ENCODE assay signal across 13 cellular contexts in the genomic region with DNA sequence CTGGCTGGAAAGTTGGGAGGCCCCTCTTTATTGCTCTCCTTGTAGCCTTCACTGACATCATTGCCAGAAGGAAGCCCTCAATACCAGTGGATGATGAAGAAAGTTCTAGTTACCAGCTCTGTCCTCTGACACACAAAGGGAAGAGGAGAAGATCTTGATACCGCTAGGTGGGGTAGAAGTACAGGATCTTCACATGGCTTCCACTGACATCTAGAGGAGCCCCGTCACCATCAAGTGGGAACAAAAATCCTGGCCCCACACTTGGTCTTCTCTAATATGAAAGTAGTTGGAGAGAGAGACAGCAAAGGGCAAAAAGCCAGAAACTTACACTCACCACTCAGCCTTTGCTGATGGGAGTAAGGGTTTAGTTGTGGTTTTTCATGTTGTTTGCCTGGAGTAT. TPM values are rescaled to one million over a fixed set of nuclear protein-coding genes. Genes with fewer than 3 reads are reported as not detected.
DNase-seq lines count a peak whose midpoint lies in the region; ATAC-seq and TF ChIP-seq lines count a peak whose summit lies in the region.
"Had no signal": no experiment of that assay in that cellular context is flagged by ENCODE, and none has a peak within 500 bp of the region (broad histone marks: within the 10 kb centered on the region; RNA-seq: fewer than 3 reads in every experiment).

No MANE protein-coding gene starts in this region.

- CTCF ChIA-PET in Caco-2 (lab: Charles Lee): interaction anchor here (0.6 kb wide), 2 partner anchors 314 to 1218 kb away, joined by 3 to 4 read pairs; no protein-coding TSS in a partner anchor
- CTCF ChIA-PET in HEK293T (lab: Yijun Ruan, JAX): no interaction called here

- ATAC-seq in HG02678 (IDR thresholded peaks at IDR 0.05; ENCODE audit: unreplicated experiment): no peak
- ATAC-seq in stimulated activated memory B cell treated with anti-CD40 and anti-IgM and Interleukin-4, amounts not matched to agents 10 μg/mL and 1 μg/mL and 100 μg/mL, for 72 hours: no peak
- ATAC-seq: naive thymus-derived CD8-positive, alpha-beta T cell had no signal

- DNase-seq in Caco-2 (peak in 1 of 2 experiments; percentile 28), HEK293T (ENCODE audit: extremely low spot score) (peak; percentile 9), SW480 (ENCODE audit: low spot score) (peak; percentile 14), iPS DF 6.9 (ENCODE audit: low read depth, low spot score) (peak; percentile 25), dedifferentiated amniotic fluid mesenchymal stem cell (ENCODE audit: extremely low spot score) (no peak), HAP-1 (ENCODE audit: low spot score in 2 of 2) (no peak)
- DNase-seq: activated CD4-positive, alpha-beta memory T cell treated with anti-CD3 and anti-CD28 coated beads for 36 hours; anterior cingulate cortex; DMS79; naive thymus-derived CD8-positive, alpha-beta T cell; Peyer's patch had no signal

- no peak overlapping the region for H3K4me3 ChIP-seq in Caco-2 (ENCODE audit: low read depth, low read length)
- no peak overlapping the region for H3K4me3 ChIP-seq in iPS DF 6.9 (ENCODE audit: low read length)
- no peak overlapping the region for H3K4me3 ChIP-seq in HAP-1
- H3K4me3 ChIP-seq: Peyer's patch had no signal

- POLR2A ChIA-PET in Caco-2 (lab: Charles Lee): no interaction called here
- POLR2A ChIA-PET in HEK293T (lab: Yijun Ruan, JAX): no interaction called here

- intact Hi-C loops in Caco-2 (cut with micrococcal nuclease; ENCODE audit: unreplicated experiment): loop anchor here (2.0 kb wide), 1 partner anchor 1218 kb away; no protein-coding TSS in a partner anchor

- no peaks in the 10 kb centered on the region for H3K4me1 ChIP-seq in Caco-2
- H3K4me1 ChIP-seq in iPS DF 6.9 (ENCODE audit: control insufficient read depth, insufficient read depth, low read length): peaks cover 1% of the 10 kb centered on the region; the same call in 1 of the 2 replicates
- H3K4me1 ChIP-seq in HAP-1: no peaks in the 10 kb centered on the region
- H3K4me1 ChIP-seq: Peyer's patch had no signal

- in situ Hi-C loops in HAP-1 (cut with MboI; ENCODE audit: low sequenced_read_pairs): no loop called here

- WGBS in iPS DF 6.9 (ENCODE audit: insufficient coverage, insufficient read length): no CpG with 5 or more reads among the region's 2 CpGs

- H3K9me3 ChIP-seq in Caco-2 (no peaks in the 10 kb centered on the region), iPS DF 6.9 (ENCODE audit: control insufficient read depth, insufficient read depth, low read length) (no peaks in the 10 kb centered on the region), HAP-1 (no peaks in the 10 kb centered on the region)
- H3K9me3 ChIP-seq: Peyer's patch had no signal

- H3K36me3 ChIP-seq in Caco-2 (ENCODE audit: control insufficient read depth, insufficient read depth, low read length) (no peaks in the 10 kb centered on the region), iPS DF 6.9 (ENCODE audit: control insufficient read depth, insufficient read depth, low read length) (no peaks in the 10 kb centered on the region), HAP-1 (replicated peaks) (no peaks in the 10 kb centered on the region)
- H3K36me3 ChIP-seq: Peyer's patch had no signal

- H3K27ac Mint-ChIP-seq in Caco-2 (ENCODE audit: unreplicated experiment): no peak overlapping the region
- no peak overlapping the region for H3K27ac Mint-ChIP-seq in stimulated activated memory B cell treated with anti-CD40 and anti-IgM and Interleukin-4, amounts not matched to agents 10 μg/mL and 1 μg/mL and 100 μg/mL, for 72 hours
- H3K27ac Mint-ChIP-seq: activated CD4-positive, alpha-beta memory T cell treated with anti-CD3 and anti-CD28 coated beads for 36 hours; naive thymus-derived CD8-positive, alpha-beta T cell had no signal

- no peak overlapping the region for H3K27ac ChIP-seq in iPS DF 6.9 (ENCODE audit: low read length)
- H3K27ac ChIP-seq: Peyer's patch had no signal

- peak; percentile 40 to 52 for TF ChIP-seq CTCF in Caco-2 (IDR thresholded peaks at IDR 0.05; ENCODE audit: insufficient read depth in 1 of 2, low read depth in 1 of 2, low read length in 1 of 2, severe bottlenecking in 1 of 2, unreplicated experiment in 1 of 2)

- no peak overlapping the region for H3K4me3 Mint-ChIP-seq in Caco-2 (ENCODE audit: unreplicated experiment)
- no peak overlapping the region for H3K4me3 Mint-ChIP-seq in stimulated activated memory B cell treated with anti-CD40 and anti-IgM and Interleukin-4, amounts not matched to agents 10 μg/mL and 1 μg/mL and 100 μg/mL, for 72 hours
- H3K4me3 Mint-ChIP-seq: activated CD4-positive, alpha-beta memory T cell treated with anti-CD3 and anti-CD28 coated beads for 36 hours; naive thymus-derived CD8-positive, alpha-beta T cell had no signal

- H3K27me3 Mint-ChIP-seq in Caco-2 (ENCODE audit: insufficient read depth, unreplicated experiment): no peaks in the 10 kb centered on the region
- H3K27me3 Mint-ChIP-seq in stimulated activated memory B cell treated with anti-CD40 and anti-IgM and Interleukin-4, amounts not matched to agents 10 μg/mL and 1 μg/mL and 100 μg/mL, for 72 hours: no peaks in the 10 kb centered on the region
- H3K27me3 Mint-ChIP-seq: activated CD4-positive, alpha-beta memory T cell treated with anti-CD3 and anti-CD28 coated beads for 36 hours had no signal

- no TSS peak for BruUV-seq in Caco-2 (replicated peaks; lab: Mats Ljungman, UMichigan)

- H3K27me3 ChIP-seq in Caco-2 (replicated peaks; ENCODE audit: control insufficient read depth, insufficient read depth, low read length) (no peaks in the 10 kb centered on the region), iPS DF 6.9 (ENCODE audit: control insufficient read depth, insufficient read depth, low read length) (no peaks in the 10 kb centered on the region), HAP-1 (ENCODE audit: low read depth) (no peaks in the 10 kb centered on the region)
- H3K27me3 ChIP-seq: Peyer's patch had no signal

- no peaks in the 10 kb centered on the region for H3K36me3 Mint-ChIP-seq in Caco-2 (ENCODE audit: insufficient read depth, unreplicated experiment)
- H3K36me3 Mint-ChIP-seq in stimulated activated memory B cell treated with anti-CD40 and anti-IgM and Interleukin-4, amounts not matched to agents 10 μg/mL and 1 μg/mL and 100 μg/mL, for 72 hours: no peaks in the 10 kb centered on the region
- H3K36me3 Mint-ChIP-seq: activated CD4-positive, alpha-beta memory T cell treated with anti-CD3 and anti-CD28 coated beads for 36 hours; naive thymus-derived CD8-positive, alpha-beta T cell had no signal

- H3K4me1 Mint-ChIP-seq in Caco-2 (ENCODE audit: low read depth, unreplicated experiment): no peaks in the 10 kb centered on the region
- no peaks in the 10 kb centered on the region for H3K4me1 Mint-ChIP-seq in stimulated activated memory B cell treated with anti-CD40 and anti-IgM and Interleukin-4, amounts not matched to agents 10 μg/mL and 1 μg/mL and 100 μg/mL, for 72 hours
- H3K4me1 Mint-ChIP-seq: naive thymus-derived CD8-positive, alpha-beta T cell had no signal

- no peaks in the 10 kb centered on the region for H3K9me3 Mint-ChIP-seq in Caco-2 (ENCODE audit: unreplicated experiment)
- peaks cover 4% of the 10 kb centered on the region for H3K9me3 Mint-ChIP-seq in stimulated activated memory B cell treated with anti-CD40 and anti-IgM and Interleukin-4, amounts not matched to agents 10 μg/mL and 1 μg/mL and 100 μg/mL, for 72 hours
- H3K9me3 Mint-ChIP-seq: naive thymus-derived CD8-positive, alpha-beta T cell had no signal

TF ChIP-seq in HEK293T, 16 proteins besides CTCF, POLR2A, EP300 and RAD21:
- no peak for TF ChIP-seq LEF1 (IDR thresholded peaks at IDR 0.05; ENCODE audit: borderline replicate concordance)
- TF ChIP-seq, protein P1, sequence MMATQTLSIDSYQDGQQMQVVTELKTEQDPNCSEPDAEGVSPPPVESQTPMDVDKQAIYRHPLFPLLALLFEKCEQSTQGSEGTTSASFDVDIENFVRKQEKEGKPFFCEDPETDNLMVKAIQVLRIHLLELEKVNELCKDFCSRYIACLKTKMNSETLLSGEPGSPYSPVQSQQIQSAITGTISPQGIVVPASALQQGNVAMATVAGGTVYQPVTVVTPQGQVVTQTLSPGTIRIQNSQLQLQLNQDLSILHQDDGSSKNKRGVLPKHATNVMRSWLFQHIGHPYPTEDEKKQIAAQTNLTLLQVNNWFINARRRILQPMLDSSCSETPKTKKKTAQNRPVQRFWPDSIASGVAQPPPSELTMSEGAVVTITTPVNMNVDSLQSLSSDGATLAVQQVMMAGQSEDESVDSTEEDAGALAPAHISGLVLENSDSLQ (IDR thresholded peaks at IDR 0.05): no peak

RNA-seq across cellular contexts. Expression of a gene that starts 12.4 kb away (rescaled TPM):
- total RNA-seq in Caco-2 (2022): not detected in 2 replicates
- total RNA-seq: activated CD4-positive, alpha-beta memory T cell treated with anti-CD3 and anti-CD28 coated beads for 36 hours; naive thymus-derived CD8-positive, alpha-beta T cell; Peyer's patch had no signal

Comparison
In these comparisons a context has a peak if more than half of its experiments do, and no peak if none do; other contexts are left out.
1. DNase-seq: peak in HEK293T (single experiment), SW480 (single experiment) and iPS DF 6.9 (single experiment); none in dedifferentiated amniotic fluid mesenchymal stem cell (single experiment) and HAP-1 (0 of 2).